ENCODE assay signal across 8 cellular contexts in genomic region chr5:135398160-135398854, GRCh38. TPM values are rescaled to one million over a fixed set of nuclear protein-coding genes. Genes with fewer than 3 reads are reported as not detected.
A peak's percentile ranks its signal among the peaks of the same experiment; 100 is the strongest.
DNase-seq lines count a peak whose midpoint lies in the region; ATAC-seq and TF ChIP-seq lines count a peak whose summit lies in the region.

No MANE protein-coding gene starts in this region.

- TF ChIP-seq POLR2A in lower leg skin (IDR thresholded peaks at IDR 0.05) = no peak

- TF ChIP-seq CTCF in CD4-positive, alpha-beta T cell (IDR thresholded peaks at IDR 0.05) = no peak
- TF ChIP-seq CTCF in cardiac fibroblast (IDR thresholded peaks at IDR 0.05; ENCODE audit: low read depth, low read length) = no peak
- TF ChIP-seq CTCF in lower leg skin (IDR thresholded peaks at IDR 0.05) = no peak

- peak in 9 of 10 experiments; percentile 13 to 49 (median 45) for DNase-seq in CD4-positive, alpha-beta T cell
- DNase-seq in T-helper 1 cell (peak in 3 of 5 donors; percentile 16 to 61 (median 18)), cardiac fibroblast (ENCODE audit: low read depth in 2 of 2) (peak in 1 of 2 donors; percentile 39), lower leg skin (ENCODE audit: low spot score in 2 of 2) (peak in 1 of 2 donors; percentile 86)
- peak; percentile 24 to 43 for DNase-seq in stimulated activated CD8-positive, alpha-beta memory T cell treated with anti-CD3 and anti-CD28 coated beads, Interleukin-15, amount 100 ng/mL, for 48 hours (ENCODE audit: low read depth in 2 of 2)

- intact Hi-C loops in CD4-positive, alpha-beta T cell (cut with DNase I, micrococcal nuclease) = no loop called here
- intact Hi-C loops in lower leg skin (cut with DNase I; ENCODE audit: low total_unique reads) = no loop called here

- WGBS in HUES64 = under 1% methylated on average over 43 of the region's 43 CpGs
- whole genome bisulfite sequencing in lower leg skin, 2 donors = 0 to 1% methylated on average over 27 to 42 of the region's 43 CpGs

- H3K4me3 Mint-ChIP-seq in CD4-positive, alpha-beta T cell = peak overlapping the region; percentile 91

- H3K4me1 ChIP-seq in HUES64 (ENCODE audit: insufficient read depth, low read length) = peaks cover 51% of the 10 kb centered on the region

- H3K4me3 ChIP-seq in HUES64 (ENCODE audit: low read length) (peak overlapping the region; percentile 75), cardiac fibroblast (replicated peaks in 1 of 2; ENCODE audit: low read depth in 2 of 2, low read length in 2 of 2) (peak overlapping the region; percentile 79 to 84), lower leg skin (ENCODE audit: low read depth, poor library complexity, severe bottlenecking) (peak overlapping the region; percentile 86)

- H3K9ac ChIP-seq in HUES64 (ENCODE audit: low read depth, low read length) = peak overlapping the region; percentile 87

- H3K27ac Mint-ChIP-seq in CD4-positive, alpha-beta T cell = peak overlapping the region; percentile 87

- peaks cover 32% of the 10 kb centered on the region for H3K36me3 Mint-ChIP-seq in CD4-positive, alpha-beta T cell (ENCODE audit: low read depth)

- peak; percentile 66 for ATAC-seq in CD4-positive, alpha-beta T cell (ENCODE audit: poor library complexity)
- ATAC-seq in GM19452 (IDR thresholded peaks at IDR 0.05; ENCODE audit: unreplicated experiment) = peak; percentile 35
- no peak for ATAC-seq in GM18520 (IDR thresholded peaks at IDR 0.05; ENCODE audit: unreplicated experiment)

- POLR2A ChIA-PET in CD4-positive, alpha-beta T cell (lab: Charles Lee) = no interaction called here

- peaks cover 61% of the 10 kb centered on the region for H3K4me1 Mint-ChIP-seq in CD4-positive, alpha-beta T cell (ENCODE audit: low read depth)

- H3K27me3 Mint-ChIP-seq in CD4-positive, alpha-beta T cell = no peaks in the 10 kb centered on the region

- H3K9me3 ChIP-seq in CD4-positive, alpha-beta T cell (ENCODE audit: control insufficient read depth, low read length) = no peaks in the 10 kb centered on the region
- no peaks in the 10 kb centered on the region for H3K9me3 ChIP-seq in HUES64 (ENCODE audit: insufficient read depth, low read depth, low read length)

- CTCF ChIA-PET in CD4-positive, alpha-beta T cell (lab: Charles Lee) = no interaction called here

- no peaks in the 10 kb centered on the region for H3K27me3 ChIP-seq in CD4-positive, alpha-beta T cell (ENCODE audit: control insufficient read depth, insufficient read depth, low read length)
- H3K27me3 ChIP-seq in HUES64 (ENCODE audit: insufficient read depth, low read length) = peaks cover 76% of the 10 kb centered on the region

- H3K9me3 Mint-ChIP-seq in CD4-positive, alpha-beta T cell = no peaks in the 10 kb centered on the region

- H3K36me3 ChIP-seq in HUES64 (ENCODE audit: insufficient read depth, low read length) = no peaks in the 10 kb centered on the region

- no peak overlapping the region for H3K27ac ChIP-seq in CD4-positive, alpha-beta T cell (ENCODE audit: low read depth, low read length)
- peak overlapping the region; percentile 89 for H3K27ac ChIP-seq in HUES64 (ENCODE audit: low read depth, low read length)

RNA-seq across cellular contexts. Expression of gene MACROH2A1, which starts 0.7 kb away (rescaled TPM):
- total RNA-seq in CD4-positive, alpha-beta T cell = 100 to 1,000 TPM; 114 to 120 TPM
- polyA plus RNA-seq in HUES64 (2013, experiment 1 of 2) = 160 TPM
- 158 TPM for polyA plus RNA-seq in HUES64 (2013, experiment 2 of 2)
- total RNA-seq in lower leg skin = 100 to 1,000 TPM; 196 to 234 (median 208) TPM

RNA-seq across cellular contexts. Expression of gene DCANP1, which starts 48.8 kb away (rescaled TPM):
- under 1 TPM in 1 of 2 experiments, not detected in 1; 0.08 TPM for total RNA-seq in CD4-positive, alpha-beta T cell
- polyA plus RNA-seq in HUES64 (2013, experiment 1 of 2) = not detected
- not detected for polyA plus RNA-seq in HUES64 (2013, experiment 2 of 2)
- total RNA-seq in lower leg skin = not detected

RNA-seq across cellular contexts. Expression of gene TIFAB, which starts 53.8 kb away (rescaled TPM):
- under 1 TPM in 1 of 2 experiments, not detected in 1; 0.11 TPM for total RNA-seq in CD4-positive, alpha-beta T cell
- polyA plus RNA-seq in HUES64 (2013, experiment 1 of 2) = not detected
- not detected for polyA plus RNA-seq in HUES64 (2013, experiment 2 of 2)
- under 1 TPM in 1 of 4 donors, not detected in 3; 0.10 TPM for total RNA-seq in lower leg skin
